ENCODE assay signal across 20 cellular contexts in the genomic region with DNA sequence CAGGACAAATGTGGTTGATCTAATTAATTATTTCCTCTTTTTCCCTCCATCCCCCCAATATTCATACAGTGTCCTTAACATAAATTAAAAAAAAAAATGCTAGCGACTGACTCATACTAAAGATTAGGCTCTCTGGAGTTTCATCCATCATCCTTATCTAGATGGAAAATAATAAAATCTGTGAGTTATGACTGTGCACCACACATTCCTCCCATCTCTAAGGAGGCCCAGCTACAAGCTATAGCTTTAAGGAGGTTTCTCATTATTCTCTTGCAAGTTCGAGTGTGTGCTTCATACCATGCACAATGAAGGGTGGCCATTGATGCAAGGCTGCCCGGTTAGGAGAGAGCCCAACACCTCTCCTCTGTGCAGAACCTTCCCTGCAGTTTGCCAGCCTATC.
DNase-seq lines count a peak whose midpoint lies in the region; ATAC-seq and TF ChIP-seq lines count a peak whose summit lies in the region.
"Had no signal": no experiment of that assay in that cellular context is flagged by ENCODE, and none has a peak within 500 bp of the region (broad histone marks: within the 10 kb centered on the region; RNA-seq: fewer than 3 reads in every experiment).

No MANE protein-coding gene starts in this region.

- peak overlapping the region; percentile 82 for H3K4me2 ChIP-seq in SK-N-SH
- peak overlapping the region; percentile 33 for H3K4me2 ChIP-seq in fibroblast of lung (ENCODE audit: extremely low read depth, insufficient read depth, low read length)
- peak overlapping the region; percentile 25 for H3K4me2 ChIP-seq in osteoblast (ENCODE audit: insufficient read depth, low read length)

- no peaks in the 10 kb centered on the region for H3K9me2 ChIP-seq in SK-N-SH

- H3K4me1 ChIP-seq in SK-N-SH (ENCODE audit: control insufficient read depth in 1 of 2, insufficient read depth in 2 of 2, low read depth in 1 of 2, low read length in 1 of 2), result peaks cover 18 to 42% of the 10 kb centered on the region in 2 experiments; a peak in 3 of 4 replicates
- H3K4me1 ChIP-seq in fibroblast of lung (ENCODE audit: control insufficient read depth, extremely low read depth, insufficient read depth, low read length), result peaks cover 16% of the 10 kb centered on the region
- H3K4me1 ChIP-seq in osteoblast (ENCODE audit: insufficient read depth, low read length), result peaks cover 41% of the 10 kb centered on the region
- H3K4me1 ChIP-seq: gastroesophageal sphincter had no signal

- H4K20me1 ChIP-seq in SK-N-SH (ENCODE audit: insufficient read depth) (no peaks in the 10 kb centered on the region), fibroblast of lung (ENCODE audit: control insufficient read depth, extremely low read depth, insufficient read depth, low read length) (no peaks in the 10 kb centered on the region), osteoblast (ENCODE audit: insufficient read depth, low read length) (no peaks in the 10 kb centered on the region)

- H3K36me3 Mint-ChIP-seq in activated CD4-positive, alpha-beta T cell treated with anti-CD3 and anti-CD28 coated beads, Interleukin-2, amount 10 ng/mL, durations not matched to agents 7 days and 5 days (ENCODE audit: low read depth), result no peaks in the 10 kb centered on the region
- H3K36me3 Mint-ChIP-seq: CD4-positive, CD25-positive, alpha-beta regulatory T cell; natural killer cell had no signal

- H3K9me3 Mint-ChIP-seq in activated CD4-positive, alpha-beta T cell treated with anti-CD3 and anti-CD28 coated beads, Interleukin-2, amount 10 ng/mL, durations not matched to agents 7 days and 5 days, result no peaks in the 10 kb centered on the region
- H3K9me3 Mint-ChIP-seq: activated naive CD4-positive, alpha-beta T cell treated with anti-CD3 and anti-CD28 coated beads for 36 hours; central memory CD8-positive, alpha-beta T cell; natural killer cell had no signal

- H2AFZ ChIP-seq in SK-N-SH (ENCODE audit: low read depth), result peak overlapping the region; percentile 47; the same call in 1 of the 2 replicates
- no peak overlapping the region for H2AFZ ChIP-seq in fibroblast of lung (ENCODE audit: low read length)
- H2AFZ ChIP-seq in osteoblast (ENCODE audit: low read length), result no peak overlapping the region

- H3K79me2 ChIP-seq in SK-N-SH (ENCODE audit: insufficient read depth) (no peaks in the 10 kb centered on the region), fibroblast of lung (ENCODE audit: control insufficient read depth, insufficient read depth, low read length) (no peaks in the 10 kb centered on the region), osteoblast (ENCODE audit: insufficient read depth, low read length) (no peaks in the 10 kb centered on the region)

- CTCF ChIA-PET in SK-N-SH (lab: Yijun Ruan, JAX), result interaction anchor here (0.6 to 12.6 kb wide), 6 partner anchors 101 to 1142 kb away, joined by 3 to 223 read pairs (median 139); partner anchors contain the start of genes EHD3 and GALNT14
- CTCF ChIA-PET in activated CD4-positive, alpha-beta T cell treated with anti-CD3 and anti-CD28 coated beads, Interleukin-2, amount 10 ng/mL, durations not matched to agents 7 days and 5 days (lab: Charles Lee), result no interaction called here

- no peaks in the 10 kb centered on the region for H3K36me3 ChIP-seq in SK-N-SH (replicated peaks in 1 of 2; ENCODE audit: control insufficient read depth in 1 of 2, insufficient read depth in 2 of 2, low read length in 1 of 2)
- H3K36me3 ChIP-seq in fibroblast of lung (ENCODE audit: control insufficient read depth, insufficient read depth, low read length), result no peaks in the 10 kb centered on the region
- no peaks in the 10 kb centered on the region for H3K36me3 ChIP-seq in osteoblast (ENCODE audit: insufficient read depth, low read length)
- H3K36me3 ChIP-seq: gastroesophageal sphincter had no signal

- H3K27me3 ChIP-seq in SK-N-SH (ENCODE audit: insufficient read depth) (no peaks in the 10 kb centered on the region), fibroblast of lung (ENCODE audit: control insufficient read depth, insufficient read depth, low read length) (no peaks in the 10 kb centered on the region), osteoblast (ENCODE audit: insufficient read depth, low read length) (no peaks in the 10 kb centered on the region)

- TF ChIP-seq EP300 in SK-N-SH (IDR thresholded peaks at IDR 0.05; ENCODE audit: borderline replicate concordance in 1 of 2, low read depth in 1 of 2, low read length in 1 of 2), result peak in 1 of 2 experiments; percentile 99; a peak in 2 of 4 replicates

- 24% methylated on average over 3 of the region's 3 CpGs for WGBS in SK-N-SH (ENCODE audit: low lambda C conversion rate)

- TF ChIP-seq CTCF in SK-N-SH (IDR thresholded peaks at IDR 0.05), result no peak
- TF ChIP-seq CTCF in fibroblast of lung (conservative IDR thresholded peaks at IDR 0.05 in 1 of 2, IDR thresholded peaks at IDR 0.05 in 1 of 2; ENCODE audit: low read depth in 1 of 2, low read length in 2 of 2), result no peak
- no peak for TF ChIP-seq CTCF in osteoblast (IDR thresholded peaks at IDR 0.05; ENCODE audit: extremely low read depth, low read depth, low read length)

- H3K4me3 Mint-ChIP-seq in activated CD4-positive, alpha-beta T cell treated with anti-CD3 and anti-CD28 coated beads, Interleukin-2, amount 10 ng/mL, durations not matched to agents 7 days and 5 days, result no peak overlapping the region
- H3K4me3 Mint-ChIP-seq: activated naive CD4-positive, alpha-beta T cell treated with anti-CD3 and anti-CD28 coated beads for 36 hours; CD4-positive, CD25-positive, alpha-beta regulatory T cell; central memory CD8-positive, alpha-beta T cell; natural killer cell had no signal

- peaks cover 6% of the 10 kb centered on the region for H3K27me3 Mint-ChIP-seq in activated CD4-positive, alpha-beta T cell treated with anti-CD3 and anti-CD28 coated beads, Interleukin-2, amount 10 ng/mL, durations not matched to agents 7 days and 5 days

- H3K27ac Mint-ChIP-seq in activated CD4-positive, alpha-beta T cell treated with anti-CD3 and anti-CD28 coated beads, Interleukin-2, amount 10 ng/mL, durations not matched to agents 7 days and 5 days, result no peak overlapping the region
- H3K27ac Mint-ChIP-seq: activated naive CD4-positive, alpha-beta T cell treated with anti-CD3 and anti-CD28 coated beads for 36 hours; CD4-positive, CD25-positive, alpha-beta regulatory T cell; natural killer cell had no signal

- H3K27ac ChIP-seq in SK-N-SH (ENCODE audit: low read depth in 2 of 2, low read length in 1 of 2) (peak overlapping the region in 1 of 2 experiments; percentile 93; a peak in 2 of 4 replicates), fibroblast of lung (ENCODE audit: insufficient read depth, low read length) (peak overlapping the region; percentile 65), osteoblast (ENCODE audit: low read depth, low read length) (peak overlapping the region; percentile 61)
- H3K27ac ChIP-seq: dorsolateral prefrontal cortex, gastroesophageal sphincter had no signal

- no peaks in the 10 kb centered on the region for H3K4me1 Mint-ChIP-seq in activated CD4-positive, alpha-beta T cell treated with anti-CD3 and anti-CD28 coated beads, Interleukin-2, amount 10 ng/mL, durations not matched to agents 7 days and 5 days
- H3K4me1 Mint-ChIP-seq: central memory CD8-positive, alpha-beta T cell; natural killer cell had no signal

- POLR2A ChIA-PET in SK-N-SH (lab: Yijun Ruan, JAX), result no interaction called here
- POLR2A ChIA-PET in activated CD4-positive, alpha-beta T cell treated with anti-CD3 and anti-CD28 coated beads, Interleukin-2, amount 10 ng/mL, durations not matched to agents 7 days and 5 days (lab: Charles Lee), result no interaction called here

- H3K9ac ChIP-seq in SK-N-SH (peak overlapping the region; percentile 70), fibroblast of lung (ENCODE audit: insufficient read depth, low read length) (no peak overlapping the region)

- no peak for TF ChIP-seq RAD21 in SK-N-SH (IDR thresholded peaks at IDR 0.05; ENCODE audit: low read length)

- peak; percentile 67 for DNase-seq in ELR (ENCODE audit: low read depth)
- no peak for DNase-seq in SK-N-SH
- DNase-seq in fibroblast of lung (ENCODE audit: low read depth in 2 of 2), result peak; percentile 37 to 83
- peak; percentile 78 for DNase-seq in osteoblast (ENCODE audit: insufficient read length, low spot score, missing footprints)
- no peak for DNase-seq in activated CD4-positive, alpha-beta T cell treated with anti-CD3 and anti-CD28 coated beads, Interleukin-2, amount 10 ng/mL, durations not matched to agents 7 days and 5 days
- DNase-seq: activated CD4-positive, CD25-positive, alpha-beta regulatory T cell treated with anti-CD3 and anti-CD28 coated beads, Interleukin-2, amount 50 U/mL, for 72 hours; activated naive CD4-positive, alpha-beta T cell treated with anti-CD3 and anti-CD28 coated beads for 36 hours; activated T-cell treated with anti-CD3 and anti-CD28 coated beads, Interleukin-2, amount 50 U/mL, for 48 hours; anterior cingulate cortex; CD4-positive, CD25-positive, alpha-beta regulatory T cell; DMS153; dorsolateral prefrontal cortex; natural killer cell; NCI-H1694 treated with DMSO at 0.1 percent for 48 hours; NCI-H69; substantia nigra had no signal

- H3K9me3 ChIP-seq in SK-N-SH (no peaks in the 10 kb centered on the region), fibroblast of lung (ENCODE audit: control insufficient read depth, insufficient read depth, low read depth, low read length) (no peaks in the 10 kb centered on the region), osteoblast (ENCODE audit: low read depth, low read length) (no peaks in the 10 kb centered on the region)
- H3K9me3 ChIP-seq: gastroesophageal sphincter had no signal

- no peak for ATAC-seq in GM19452 (IDR thresholded peaks at IDR 0.05; ENCODE audit: unreplicated experiment)
- no peak for ATAC-seq in GM21447 (IDR thresholded peaks at IDR 0.05; ENCODE audit: unreplicated experiment)
- ATAC-seq: gastroesophageal sphincter, natural killer cell had no signal

- peaks cover 31% of the 10 kb centered on the region for H3F3A ChIP-seq in SK-N-SH (replicated peaks; ENCODE audit: insufficient read depth)

- peak overlapping the region in 1 of 2 experiments; percentile 35; a peak in 1 of 4 replicates for H3K4me3 ChIP-seq in SK-N-SH (ENCODE audit: low read depth in 2 of 2, low read length in 1 of 2)
- no peak overlapping the region for H3K4me3 ChIP-seq in fibroblast of lung (replicated peaks in 1 of 4; ENCODE audit: control extremely low read depth in 1 of 4, insufficient read depth in 1 of 4, low read depth in 3 of 4, low read length in 4 of 4)
- H3K4me3 ChIP-seq in osteoblast (ENCODE audit: insufficient read depth, low read length), result peak overlapping the region; percentile 20
- H3K4me3 ChIP-seq: dorsolateral prefrontal cortex, gastroesophageal sphincter had no signal

TF ChIP-seq in SK-N-SH, 30 proteins besides CTCF, POLR2A, EP300 and RAD21 (continues in another document):
- TF ChIP-seq TCF12 (IDR thresholded peaks at IDR 0.05) (peak; percentile 96), MXI1 (IDR thresholded peaks at IDR 0.05; ENCODE audit: low read depth, low read length) (no peak), TEAD4 (IDR thresholded peaks at IDR 0.05; ENCODE audit: borderline replicate concordance, insufficient read depth) (peak; percentile 98)

Comparison
In these comparisons a context has a peak if more than half of its experiments do, and no peak if none do; other contexts are left out.
1. DNase-seq: peak in ELR (single experiment), fibroblast of lung (2 of 2) and osteoblast (single experiment); none in SK-N-SH (single experiment) and activated CD4-positive, alpha-beta T cell treated with anti-CD3 and anti-CD28 coated beads, Interleukin-2, amount 10 ng/mL, durations not matched to agents 7 days and 5 days (single experiment).
2. H3K4me2 ChIP-seq: peak in every context shown above with its lines; median percentile 82 in SK-N-SH; 33 in fibroblast of lung; 25 in osteoblast.